Comparison of ENCODE assay signal across 11 cellular contexts in genomic region chr2:100603945-100604633, GRCh38. TPM values are rescaled to one million over a fixed set of nuclear protein-coding genes. Genes with fewer than 3 reads are reported as not detected.
DNase-seq lines count a peak whose midpoint lies in the region; ATAC-seq, FAIRE-seq and TF ChIP-seq lines count a peak whose summit lies in the region.
"Had no signal": no experiment of that assay in that cellular context is flagged by ENCODE, and none has a peak within 500 bp of the region (broad histone marks: within the 10 kb centered on the region; RNA-seq: fewer than 3 reads in every experiment).

No MANE protein-coding gene starts in this region.

- H3K9ac ChIP-seq in K562 (ENCODE audit: insufficient read depth in 1 of 2, low read depth in 2 of 2, low read length in 2 of 2) = no peak overlapping the region
- H3K9ac ChIP-seq in skeletal muscle tissue (ENCODE audit: low read depth in 1 of 3, low read length in 3 of 3) = peak overlapping the region in 2 of 3 donors; percentile 21 to 33

- H3K36me3 Mint-ChIP-seq in endothelial cell (ENCODE audit: low read depth, unreplicated experiment) = no peaks in the 10 kb centered on the region

- 3% methylated on average over 10 of the region's 10 CpGs for WGBS in K562 (ENCODE audit: insufficient coverage, low coverage, missing lambda C conversion rate)
- WGBS in right cardiac atrium = 35% methylated on average over 10 of the region's 10 CpGs

- no peak for DNase-seq in K562 (ENCODE audit: extremely low read depth in 1 of 4, low spot score in 3 of 4)
- DNase-seq in right cardiac atrium = no peak
- DNase-seq in GM19239 (ENCODE audit: insufficient read length, low spot score) = no peak
- DNase-seq in Peyer's patch = no peak
- DNase-seq in endothelial cell (ENCODE audit: low spot score) = no peak
- DNase-seq: gastrocnemius medialis, mucosa of descending colon, NCI-H1694 treated with DMSO at 0.1 percent for 48 hours had no signal

- no peak overlapping the region for H3K27ac Mint-ChIP-seq in endothelial cell (ENCODE audit: unreplicated experiment)

- no peak for FAIRE-seq in K562 (lab: Jason Lieb, UNC)
- FAIRE-seq in GM19239 (lab: Jason Lieb, UNC) = no peak
- FAIRE-seq: TTC549 had no signal

- H3K4me1 Mint-ChIP-seq in endothelial cell (ENCODE audit: unreplicated experiment) = peaks cover 13% of the 10 kb centered on the region

- H3K4me3 Mint-ChIP-seq in endothelial cell (ENCODE audit: unreplicated experiment) = no peak overlapping the region

- no peak for TF ChIP-seq RAD21 in K562 (CRISPR knock-in tag; conservative IDR thresholded peaks at IDR 0.05 in 1 of 2, IDR thresholded peaks at IDR 0.05 in 1 of 2)

- H2AFZ ChIP-seq in K562 (ENCODE audit: low read depth, low read length) = no peak overlapping the region

- intact Hi-C loops in K562 (cut with micrococcal nuclease) = loop anchor here (10.0 kb wide), 2 partner anchors 109 to 179 kb away; no protein-coding TSS in a partner anchor
- intact Hi-C loops in right cardiac atrium (cut with DNase I) = no loop called here

- H3K27me3 ChIP-seq in K562 (ENCODE audit: control insufficient read depth in 2 of 2, insufficient read depth in 2 of 2, low read length in 2 of 2) = peaks cover 14 to 46% of the 10 kb centered on the region in 2 experiments
- no peaks in the 10 kb centered on the region for H3K27me3 ChIP-seq in right cardiac atrium (ENCODE audit: control insufficient read depth, insufficient read depth)
- H3K27me3 ChIP-seq in skeletal muscle tissue (ENCODE audit: control insufficient read depth in 3 of 3, insufficient read depth in 3 of 3, low read length in 3 of 3) = no peaks in the 10 kb centered on the region
- no peaks in the 10 kb centered on the region for H3K27me3 ChIP-seq in Peyer's patch
- H3K27me3 ChIP-seq: gastrocnemius medialis had no signal

- no peaks in the 10 kb centered on the region for H3K36me3 ChIP-seq in HEK293 (ENCODE audit: control insufficient read depth in 2 of 2, insufficient read depth in 1 of 2, low read length in 2 of 2)
- no peaks in the 10 kb centered on the region for H3K36me3 ChIP-seq in K562 (ENCODE audit: control insufficient read depth, insufficient read depth, low read length)
- H3K36me3 ChIP-seq in skeletal muscle tissue (ENCODE audit: control insufficient read depth in 3 of 3, insufficient read depth in 3 of 3, low read length in 3 of 3) = no peaks in the 10 kb centered on the region
- H3K36me3 ChIP-seq in Peyer's patch = no peaks in the 10 kb centered on the region
- H3K36me3 ChIP-seq: gastrocnemius medialis had no signal

- BruUV-seq in K562 (replicated peaks; lab: Mats Ljungman, UMichigan) = no TSS peak

- no peak for TF ChIP-seq EP300 in K562 (IDR thresholded peaks at IDR 0.05; ENCODE audit: low read length)

- H3K9me3 ChIP-seq in HEK293 (ENCODE audit: control insufficient read depth, insufficient read depth, low read depth, low read length) (no peaks in the 10 kb centered on the region), K562 (replicated peaks; ENCODE audit: control insufficient read depth, insufficient read depth, low read depth, low read length) (no peaks in the 10 kb centered on the region), right cardiac atrium (ENCODE audit: control insufficient read depth, low read length) (no peaks in the 10 kb centered on the region), skeletal muscle tissue (ENCODE audit: control insufficient read depth in 3 of 3, low read length in 3 of 3) (no peaks in the 10 kb centered on the region), Peyer's patch (no peaks in the 10 kb centered on the region)
- H3K9me3 ChIP-seq: gastrocnemius medialis, mucosa of descending colon had no signal

- H3K27ac ChIP-seq in HEK293 (ENCODE audit: extremely low read depth, low read depth, low read length) = no peak overlapping the region
- H3K27ac ChIP-seq in K562 (ENCODE audit: extremely low read depth, low read depth, low read length) = no peak overlapping the region
- no peak overlapping the region for H3K27ac ChIP-seq in right cardiac atrium (ENCODE audit: low read length)
- peak overlapping the region; percentile 51 for H3K27ac ChIP-seq in skeletal muscle tissue (ENCODE audit: low read depth, low read length)
- H3K27ac ChIP-seq in Peyer's patch = peak overlapping the region in 1 of 4 donors; percentile 29

- in situ Hi-C loops in K562 (cut with MboI) = no loop called here

- H3K9me3 Mint-ChIP-seq in endothelial cell (ENCODE audit: unreplicated experiment) = no peaks in the 10 kb centered on the region

- H3K27me3 Mint-ChIP-seq in endothelial cell (ENCODE audit: unreplicated experiment) = peaks cover 2% of the 10 kb centered on the region

- TF ChIP-seq POLR2A in K562 (conservative IDR thresholded peaks at IDR 0.05) (no peak), Peyer's patch (IDR thresholded peaks at IDR 0.05) (no peak)

- no peaks in the 10 kb centered on the region for H3K4me1 ChIP-seq in HEK293 (ENCODE audit: control insufficient read depth, insufficient read depth, low read length)
- no peaks in the 10 kb centered on the region for H3K4me1 ChIP-seq in K562 (replicated peaks in 1 of 2; ENCODE audit: control insufficient read depth in 2 of 2, insufficient read depth in 2 of 2, low read length in 2 of 2)
- H3K4me1 ChIP-seq in right cardiac atrium (ENCODE audit: control insufficient read depth, insufficient read depth, low read length) = no peaks in the 10 kb centered on the region
- peaks cover 9 to 14% (median 12%) of the 10 kb centered on the region in 3 donors for H3K4me1 ChIP-seq in skeletal muscle tissue (ENCODE audit: control insufficient read depth in 3 of 3, insufficient read depth in 3 of 3, low read length in 3 of 3)
- no peaks in the 10 kb centered on the region for H3K4me1 ChIP-seq in Peyer's patch

- ATAC-seq in K562 (no peak), right cardiac atrium (peak; percentile 23 to 79)
- ATAC-seq: mucosa of descending colon had no signal

- CTCF ChIA-PET in HEK293 (lab: Yijun Ruan, JAX) (interaction anchor here (0.5 to 0.9 kb wide), 7 partner anchors 10 to 1012 kb away, joined by 3 to 5 read pairs (median 3); no protein-coding TSS in a partner anchor), K562 (lab: Yijun Ruan, JAX; ENCODE audit: low intra/inter-chr PET ratio) (interaction anchor here (0.6 kb wide), 1 partner anchor 30 kb away, joined by 3 read pairs; no protein-coding TSS in a partner anchor)

- H4K20me1 ChIP-seq in K562 (replicated peaks; ENCODE audit: control insufficient read depth, insufficient read depth, low read length) = 0 out of 2 replicates have a peak, but pooled peaks cover 6% of the 10 kb centered on the region

- POLR2A ChIA-PET in HEK293 (lab: Yijun Ruan, JAX) = no interaction called here
- POLR2A ChIA-PET in K562 (lab: Yijun Ruan, JAX) = no interaction called here

- no peak overlapping the region for H3K4me2 ChIP-seq in K562 (ENCODE audit: insufficient read depth, low read length)

- H3K79me2 ChIP-seq in K562 (ENCODE audit: control insufficient read depth, insufficient read depth, low read length) = no peaks in the 10 kb centered on the region

- H3K4me3 ChIP-seq in HEK293 (ENCODE audit: low read depth, low read length) (no peak overlapping the region), K562 (no peak overlapping the region), right cardiac atrium (ENCODE audit: low read length) (no peak overlapping the region), skeletal muscle tissue (ENCODE audit: low read length in 3 of 3) (peak overlapping the region in 1 of 3 donors; percentile 29), Peyer's patch (no peak overlapping the region)
- H3K4me3 ChIP-seq: gastrocnemius medialis, mucosa of descending colon had no signal

- TF ChIP-seq CTCF in HEK293 (tag by site-specific recombination; IDR thresholded peaks at IDR 0.05) (no peak), K562 (IDR thresholded peaks at IDR 0.05 in 2 of 3, conservative IDR thresholded peaks at IDR 0.05 in 1 of 3; ENCODE audit: insufficient read depth in 2 of 3, low read depth in 1 of 3, low read length in 3 of 3) (no peak), Peyer's patch (IDR thresholded peaks at IDR 0.05) (no peak), endothelial cell (IDR thresholded peaks at IDR 0.05; ENCODE audit: unreplicated experiment) (no peak)

- no peaks in the 10 kb centered on the region for H3K9me1 ChIP-seq in K562 (ENCODE audit: control insufficient read depth, insufficient read depth, low read length)

TF ChIP-seq in HEK293, 187 proteins besides CTCF, POLR2A, EP300 and RAD21 (continues in another document):
- TF ChIP-seq ZNF433 (tag by site-specific recombination; IDR thresholded peaks at IDR 0.05; ENCODE audit: low read depth) = no peak
- no peak for TF ChIP-seq IKZF3 (tag by site-specific recombination; IDR thresholded peaks at IDR 0.05)
- no peak for TF ChIP-seq ZNF266 (tag by site-specific recombination; IDR thresholded peaks at IDR 0.05; ENCODE audit: low read depth)
- no peak for TF ChIP-seq ZBTB8A (tag by site-specific recombination; IDR thresholded peaks at IDR 0.05)

RNA-seq across cellular contexts. Expression of gene PDCL3, which starts 41.3 kb away (rescaled TPM):
- 4.8 and 6.2 TPM in 2 replicates for total RNA-seq in K562 (2011; cell fraction: chromatin; rRNA removed; ENCODE audit: low replicate concordance)
- total RNA-seq in K562 (2011; cell fraction: nucleolus; rRNA removed) = 3.4 and 4.7 TPM in 2 replicates
- total RNA-seq in K562 (2011; cell fraction: nucleoplasm; rRNA removed) = 4.8 and 5.7 TPM in 2 replicates
- total RNA-seq in K562 (2014; rRNA removed) = 16.6 and 23.7 TPM in 2 replicates
- total RNA-seq in K562 (2014; rRNA removed; fragmentation: Illumina TruSeq; extraction: Trizol) = 23.7 and 25.8 TPM in 2 replicates
- total RNA-seq in K562 (2015; rRNA removed; fragmentation: Illumina TruSeq; extraction: Trizol) = 25.4 and 26.9 TPM in 2 replicates
- 21.3 and 22.9 TPM in 2 replicates for total RNA-seq in K562 (2021)
- polyA plus RNA-seq in K562 (2011; rRNA removed) = 22.3 and 22.4 TPM in 2 replicates
- 8.3 and 17.8 TPM in 2 replicates for polyA plus RNA-seq in K562 (2011; cell fraction: cytosol; rRNA removed)
- 3.4 and 5.7 TPM in 2 replicates for polyA plus RNA-seq in K562 (2011; cell fraction: nucleus; rRNA removed)
- 25.5 and 32.5 TPM in 2 replicates for polyA plus RNA-seq in K562 (2012)
- polyA plus RNA-seq in K562 (2014; fragmentation: Illumina TruSeq; extraction: Trizol) = 38.4 and 41.6 TPM in 2 replicates
- 10 to 100 TPM; 72.0 to 76.7 TPM for polyA plus RNA-seq in K562 (2014; fragmentation: Nextera tagmentation; extraction: Ambion mirVana)
- polyA plus RNA-seq in K562 (2014; rRNA removed) = 36.0 and 40.5 TPM in 2 replicates
- polyA minus RNA-seq in K562 (2011; rRNA and poly(A)+ RNA removed) = 21.9 and 22.1 TPM in 2 replicates
- polyA minus RNA-seq in K562 (2011; cell fraction: cytosol; rRNA and poly(A)+ RNA removed) = 7.0 and 8.6 TPM in 2 replicates
- polyA minus RNA-seq in K562 (2011; cell fraction: nucleus; rRNA and poly(A)+ RNA removed) = 2.6 and 4.2 TPM in 2 replicates
- total RNA-seq in right cardiac atrium = 10 to 100 TPM; 20.6 to 29.1 (median 26.6) TPM
- 41.6 TPM for polyA plus RNA-seq in right cardiac atrium
- total RNA-seq in skeletal muscle tissue = 15.7 TPM
- 10 to 100 TPM in 1 of 4 donors, 1 to 10 TPM in 3; 5.0 to 14.0 (median 7.3) TPM for total RNA-seq in Peyer's patch
- 15.0 TPM for total RNA-seq in endothelial cell (ENCODE audit: unreplicated experiment)

Comparison
In these comparisons a context has a peak if more than half of its experiments do, and no peak if none do; other contexts are left out.
1. H3K9ac ChIP-seq: peak in skeletal muscle tissue (2 of 3); none in K562 (0 of 2).
2. Of the 44 proteins assayed by ChIP-seq in both K562 and HEK293: peak only in K562: none; only in HEK293: none; in both: PRDM10; in neither: 43.